14 cellular contexts compared by ENCODE assay signal in genomic region chr15:49439678-49440375, GRCh38. TPM values are rescaled to one million over a fixed set of nuclear protein-coding genes. Genes with fewer than 3 reads are reported as not detected.
DNase-seq lines count a peak whose midpoint lies in the region; ATAC-seq and TF ChIP-seq lines count a peak whose summit lies in the region.
"Had no signal": no experiment of that assay in that cellular context is flagged by ENCODE, and none has a peak within 500 bp of the region (broad histone marks: within the 10 kb centered on the region; RNA-seq: fewer than 3 reads in every experiment).

No MANE protein-coding gene starts in this region.

- no peaks in the 10 kb centered on the region for H3K36me3 ChIP-seq in left ventricle myocardium inferior
- no peaks in the 10 kb centered on the region for H3K36me3 ChIP-seq in OCI-LY1 (ENCODE audit: insufficient read depth, low read length)
- H3K36me3 ChIP-seq in gastroesophageal sphincter = no peaks in the 10 kb centered on the region
- no peaks in the 10 kb centered on the region for H3K36me3 ChIP-seq in transverse colon
- H3K36me3 ChIP-seq: colonic mucosa had no signal

- H3K9ac ChIP-seq in OCI-LY1 (ENCODE audit: low read length) = no peak overlapping the region

- TF ChIP-seq CTCF in left ventricle myocardium inferior (IDR thresholded peaks at IDR 0.05; ENCODE audit: borderline replicate concordance) (no peak), OCI-LY1 (IDR thresholded peaks at IDR 0.05; ENCODE audit: low read length) (no peak), gastroesophageal sphincter (IDR thresholded peaks at IDR 0.05) (no peak), transverse colon (IDR thresholded peaks at IDR 0.05) (no peak), coronary artery (IDR thresholded peaks at IDR 0.05) (no peak)

- no peaks in the 10 kb centered on the region for H4K20me1 ChIP-seq in OCI-LY1 (ENCODE audit: insufficient read depth, low read length)

- in situ Hi-C loops in transverse colon (cut with MboI; ENCODE audit: low pct_ligation_motif_present in 1 of 4, low pct_unique_long_range_greater_than_20kb in 1 of 4, low sequenced_read_pairs in 3 of 4) = no loop called here

- intact Hi-C loops in left ventricle myocardium inferior (cut with micrococcal nuclease) = no loop called here
- intact Hi-C loops in cardiac septum (cut with DNase I) = no loop called here
- intact Hi-C loops in transverse colon (cut with DNase I; ENCODE audit: low total_unique reads) = no loop called here
- intact Hi-C loops in head of caudate nucleus (cut with DNase I) = no loop called here

- TF ChIP-seq POLR2A in gastroesophageal sphincter (IDR thresholded peaks at IDR 0.05) (no peak), transverse colon (IDR thresholded peaks at IDR 0.05) (no peak)

- H3K4me1 ChIP-seq in left ventricle myocardium inferior (peaks cover 69% of the 10 kb centered on the region), OCI-LY1 (ENCODE audit: insufficient read depth, low read length, severe bottlenecking) (peaks cover 21% of the 10 kb centered on the region), gastroesophageal sphincter (peaks cover 7 to 89% (median 8%) of the 10 kb centered on the region in 3 donors), transverse colon (peaks cover 0 to 30% (median 5%) of the 10 kb centered on the region in 4 donors)
- H3K4me1 ChIP-seq: colonic mucosa had no signal

- H3K27ac ChIP-seq in left ventricle myocardium inferior (replicated peaks) (peak overlapping the region; percentile 70), OCI-LY1 (ENCODE audit: low read depth, low read length, poor library complexity, severe bottlenecking) (no peak overlapping the region), gastroesophageal sphincter (peak overlapping the region; percentile 40 to 79 (median 68)), transverse colon (peak overlapping the region; percentile 22 to 72 (median 60)), coronary artery (no peak overlapping the region)
- H3K27ac ChIP-seq: colonic mucosa had no signal

- WGBS in gastroesophageal sphincter (ENCODE audit: low coverage in 1 of 2), 2 donors = 37 to 52% methylated on average over 5 of the region's 5 CpGs
- 52 to 57% methylated on average over 5 of the region's 5 CpGs for WGBS in transverse colon (ENCODE audit: low coverage in 1 of 2), 2 donors

- peak overlapping the region; percentile 73; the same call in 1 of the 2 replicates for H2AFZ ChIP-seq in OCI-LY1 (ENCODE audit: low read length)

- H3K9me3 ChIP-seq in left ventricle myocardium inferior (replicated peaks) (no peaks in the 10 kb centered on the region), OCI-LY1 (ENCODE audit: low read length) (no peaks in the 10 kb centered on the region), gastroesophageal sphincter (no peaks in the 10 kb centered on the region), transverse colon (no peaks in the 10 kb centered on the region)
- H3K9me3 ChIP-seq: colonic mucosa had no signal

- no peaks in the 10 kb centered on the region for H3K79me2 ChIP-seq in OCI-LY1 (ENCODE audit: insufficient read depth, low read length)

- no peaks in the 10 kb centered on the region for H3K9me2 ChIP-seq in OCI-LY1 (ENCODE audit: low read depth, low read length)

- no peaks in the 10 kb centered on the region for H3K27me3 ChIP-seq in left ventricle myocardium inferior (ENCODE audit: low read depth)
- H3K27me3 ChIP-seq in OCI-LY1 (ENCODE audit: insufficient read depth, low read length) = no peaks in the 10 kb centered on the region
- H3K27me3 ChIP-seq in gastroesophageal sphincter = no peaks in the 10 kb centered on the region
- H3K27me3 ChIP-seq in transverse colon = no peaks in the 10 kb centered on the region
- H3K27me3 ChIP-seq: colonic mucosa had no signal

- H3K4me2 ChIP-seq in OCI-LY1 (ENCODE audit: low read length) = no peak overlapping the region

- no peaks in the 10 kb centered on the region for H3F3A ChIP-seq in OCI-LY1 (ENCODE audit: insufficient read depth, low read length)

- no peak for ATAC-seq in gastroesophageal sphincter

- DNase-seq in left ventricle myocardium inferior (no peak), cardiac septum (ENCODE audit: low spot score) (no peak), transverse colon (no peak), coronary artery (ENCODE audit: low spot score) (no peak), head of caudate nucleus (no peak), NCI-H1105 treated with DMSO at 0.1 percent for 48 hours (lab: John Stamatoyannopoulos, UW) (no peak)
- DNase-seq: activated CD4-positive, alpha-beta T cell treated with anti-CD3 and anti-CD28 coated beads, Interleukin-2, amount 10 ng/mL, durations not matched to agents 7 days and 5 days; amniotic stem cell; colonic mucosa; NCI-H146; NCI-H446 had no signal

- TF ChIP-seq EP300 in gastroesophageal sphincter (IDR thresholded peaks at IDR 0.05) (no peak), transverse colon (IDR thresholded peaks at IDR 0.05; ENCODE audit: low read depth) (no peak)

- H3K4me3 ChIP-seq in left ventricle myocardium inferior (peak overlapping the region; percentile 9), OCI-LY1 (ENCODE audit: low read depth, low read length, poor library complexity, severe bottlenecking) (no peak overlapping the region), gastroesophageal sphincter (no peak overlapping the region), transverse colon (no peak overlapping the region), coronary artery (no peak overlapping the region)
- H3K4me3 ChIP-seq: colonic mucosa had no signal

RNA-seq across cellular contexts. Expression of gene FGF7, which starts 16.8 kb away (rescaled TPM):
- total RNA-seq in left ventricle myocardium inferior = 34.1 TPM
- 7.2 TPM for total RNA-seq in cardiac septum
- total RNA-seq in gastroesophageal sphincter = 100 to 1,000 TPM in 1 of 4 donors, 10 to 100 TPM in 3; 67.5 to 106 (median 83.1) TPM
- 10 to 100 TPM; 11.2 to 18.6 (median 17.9) TPM for total RNA-seq in transverse colon
- total RNA-seq: activated CD4-positive, alpha-beta T cell treated with anti-CD3 and anti-CD28 coated beads, Interleukin-2, amount 10 ng/mL, durations not matched to agents 7 days and 5 days; epithelial cell of proximal tubule had no signal

Comparison
In these comparisons a context has a peak if more than half of its experiments do, and no peak if none do; other contexts are left out.
1. H3K27ac ChIP-seq: peak in left ventricle myocardium inferior (single experiment), gastroesophageal sphincter (4 of 4) and transverse colon (4 of 4); none in OCI-LY1 (single experiment) and coronary artery (0 of 2).